8 cellular contexts compared by ENCODE assay signal in genomic region chr19:42074513-42075363, GRCh38. TPM values are rescaled to one million over a fixed set of nuclear protein-coding genes. Genes with fewer than 3 reads are reported as not detected.
A peak's percentile ranks its signal among the peaks of the same experiment; 100 is the strongest.
DNase-seq lines count a peak whose midpoint lies in the region; ATAC-seq and TF ChIP-seq lines count a peak whose summit lies in the region.

No MANE protein-coding gene starts in this region.

- H3K4me3 ChIP-seq in epithelial cell of esophagus (ENCODE audit: low read length) = peak overlapping the region; percentile 94
- peak overlapping the region; percentile 63 for H3K4me3 ChIP-seq in neuron (ENCODE audit: low read length)

- no peaks in the 10 kb centered on the region for H3K9me3 ChIP-seq in neuron (ENCODE audit: low read length)

- CTCF ChIA-PET in T-cell (lab: Charles Lee) = no interaction called here

- POLR2A ChIA-PET in T-cell (lab: Charles Lee) = interaction anchor here in 1 of 2 donors (0.6 kb wide), 1 partner anchor 77 kb away, joined by 4 read pairs; no protein-coding TSS in a partner anchor

- peak overlapping the region; percentile 100 for H3K27ac Mint-ChIP-seq in T-helper 1 cell treated with Interleukin-12 subunit alpha and Interleukin-12 subunit beta and Interleukin-4 antibody, amounts not matched to agents 30 μg/mL and 1 μg/mL, for 36 hours
- peak overlapping the region; percentile 98 to 100 for H3K27ac Mint-ChIP-seq in T-cell

- H3K4me1 ChIP-seq in neuron (ENCODE audit: insufficient read depth, low read length) = peaks cover 33% of the 10 kb centered on the region

- DNase-seq in T-helper 1 cell = no peak
- peak in 3 of 34 experiments; percentile 9 to 27 (median 11) for DNase-seq in T-cell
- DNase-seq in epithelial cell of esophagus (ENCODE audit: low read depth) = no peak
- no peak for DNase-seq in MV-4-11 (lab: John Stamatoyannopoulos, UW)

- peak overlapping the region; percentile 97 for H3K4me3 Mint-ChIP-seq in T-helper 1 cell treated with Interleukin-12 subunit alpha and Interleukin-12 subunit beta and Interleukin-4 antibody, amounts not matched to agents 30 μg/mL and 1 μg/mL, for 36 hours
- peak overlapping the region; percentile 94 to 98 (median 95) for H3K4me3 Mint-ChIP-seq in T-cell

- H3K9me3 Mint-ChIP-seq in T-helper 1 cell treated with Interleukin-12 subunit alpha and Interleukin-12 subunit beta and Interleukin-4 antibody, amounts not matched to agents 30 μg/mL and 1 μg/mL, for 36 hours = no peaks in the 10 kb centered on the region
- no peaks in the 10 kb centered on the region for H3K9me3 Mint-ChIP-seq in T-cell

- peaks cover 40% of the 10 kb centered on the region for H3K4me1 Mint-ChIP-seq in T-helper 1 cell treated with Interleukin-12 subunit alpha and Interleukin-12 subunit beta and Interleukin-4 antibody, amounts not matched to agents 30 μg/mL and 1 μg/mL, for 36 hours (ENCODE audit: low read depth)
- H3K4me1 Mint-ChIP-seq in T-cell = peaks cover 38 to 40% (median 39%) of the 10 kb centered on the region in 3 donors

- H3K27me3 Mint-ChIP-seq in T-helper 1 cell treated with Interleukin-12 subunit alpha and Interleukin-12 subunit beta and Interleukin-4 antibody, amounts not matched to agents 30 μg/mL and 1 μg/mL, for 36 hours (ENCODE audit: low read depth) = peaks cover 7% of the 10 kb centered on the region
- H3K27me3 Mint-ChIP-seq in T-cell = no peaks in the 10 kb centered on the region

- TF ChIP-seq CTCF in epithelial cell of esophagus (IDR thresholded peaks at IDR 0.05; ENCODE audit: insufficient read depth, low read depth, low read length, missing control alignments) = no peak

- H3K27me3 ChIP-seq in neuron (ENCODE audit: insufficient read depth, low read length) = no peaks in the 10 kb centered on the region

- H3K36me3 ChIP-seq in neuron (ENCODE audit: insufficient read depth, low read length) = peaks cover 20% of the 10 kb centered on the region

- H3K36me3 Mint-ChIP-seq in T-helper 1 cell treated with Interleukin-12 subunit alpha and Interleukin-12 subunit beta and Interleukin-4 antibody, amounts not matched to agents 30 μg/mL and 1 μg/mL, for 36 hours (ENCODE audit: low read depth) = peaks cover 12% of the 10 kb centered on the region
- H3K36me3 Mint-ChIP-seq in T-cell = peaks cover 15% of the 10 kb centered on the region

- no peak for ATAC-seq in T-cell (replicated peaks in 1 of 4)
- ATAC-seq in HG03095 (IDR thresholded peaks at IDR 0.05; ENCODE audit: unreplicated experiment) = no peak
- ATAC-seq in HG02571 (IDR thresholded peaks at IDR 0.05; ENCODE audit: unreplicated experiment) = no peak

- H2AFZ ChIP-seq in neuron (ENCODE audit: low read depth, low read length) = peak overlapping the region; percentile 11

RNA-seq across cellular contexts. Expression of gene ZNF574, which starts 1.2 kb away (rescaled TPM):
- 10 to 100 TPM; 18.4 to 27.4 (median 26.6) TPM for total RNA-seq in T-cell

RNA-seq across cellular contexts. Expression of gene GRIK5, which starts 4.7 kb away (rescaled TPM):
- total RNA-seq in T-cell = 1 to 10 TPM in 3 of 5 donors, under 1 TPM in 2; 0.26 to 1.5 (median 1.3) TPM

RNA-seq across cellular contexts. Expression of gene POU2F2, which starts 57.5 kb away (rescaled TPM):
- 10 to 100 TPM; 27.9 to 71.7 (median 59.5) TPM for total RNA-seq in T-cell
